1 cellular context compared by ENCODE assay signal in the genomic region with DNA sequence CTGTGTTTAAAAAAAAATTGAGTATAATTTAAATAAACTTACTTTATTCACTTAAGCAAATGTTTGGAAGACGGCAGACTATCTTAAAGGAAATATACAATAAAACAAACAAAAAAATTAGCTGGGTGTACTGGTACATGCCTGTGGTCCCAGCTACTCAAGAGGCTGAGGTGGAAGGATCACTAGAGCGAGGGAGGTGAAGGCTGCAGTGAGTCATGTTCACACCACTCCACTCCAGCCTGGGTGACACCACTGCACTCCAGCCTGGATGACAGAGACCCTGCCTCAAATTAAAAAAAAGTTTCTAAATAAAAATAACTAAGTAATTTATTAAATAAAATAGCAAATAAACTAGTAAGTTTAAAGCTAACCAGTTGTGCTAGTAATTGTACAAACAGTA.
TF ChIP-seq lines count a peak whose summit lies in the region.

No MANE protein-coding gene starts in this region.

TF ChIP-seq in SK-N-SH, 30 proteins besides CTCF, POLR2A, EP300 and RAD21 (continued from another document):
- TF ChIP-seq POLR2AphosphoS5 (IDR thresholded peaks at IDR 0.05; ENCODE audit: low read depth, low read length) (no peak), GABPA (IDR thresholded peaks at IDR 0.05; ENCODE audit: low read depth) (no peak)
- TF ChIP-seq, protein P1, sequence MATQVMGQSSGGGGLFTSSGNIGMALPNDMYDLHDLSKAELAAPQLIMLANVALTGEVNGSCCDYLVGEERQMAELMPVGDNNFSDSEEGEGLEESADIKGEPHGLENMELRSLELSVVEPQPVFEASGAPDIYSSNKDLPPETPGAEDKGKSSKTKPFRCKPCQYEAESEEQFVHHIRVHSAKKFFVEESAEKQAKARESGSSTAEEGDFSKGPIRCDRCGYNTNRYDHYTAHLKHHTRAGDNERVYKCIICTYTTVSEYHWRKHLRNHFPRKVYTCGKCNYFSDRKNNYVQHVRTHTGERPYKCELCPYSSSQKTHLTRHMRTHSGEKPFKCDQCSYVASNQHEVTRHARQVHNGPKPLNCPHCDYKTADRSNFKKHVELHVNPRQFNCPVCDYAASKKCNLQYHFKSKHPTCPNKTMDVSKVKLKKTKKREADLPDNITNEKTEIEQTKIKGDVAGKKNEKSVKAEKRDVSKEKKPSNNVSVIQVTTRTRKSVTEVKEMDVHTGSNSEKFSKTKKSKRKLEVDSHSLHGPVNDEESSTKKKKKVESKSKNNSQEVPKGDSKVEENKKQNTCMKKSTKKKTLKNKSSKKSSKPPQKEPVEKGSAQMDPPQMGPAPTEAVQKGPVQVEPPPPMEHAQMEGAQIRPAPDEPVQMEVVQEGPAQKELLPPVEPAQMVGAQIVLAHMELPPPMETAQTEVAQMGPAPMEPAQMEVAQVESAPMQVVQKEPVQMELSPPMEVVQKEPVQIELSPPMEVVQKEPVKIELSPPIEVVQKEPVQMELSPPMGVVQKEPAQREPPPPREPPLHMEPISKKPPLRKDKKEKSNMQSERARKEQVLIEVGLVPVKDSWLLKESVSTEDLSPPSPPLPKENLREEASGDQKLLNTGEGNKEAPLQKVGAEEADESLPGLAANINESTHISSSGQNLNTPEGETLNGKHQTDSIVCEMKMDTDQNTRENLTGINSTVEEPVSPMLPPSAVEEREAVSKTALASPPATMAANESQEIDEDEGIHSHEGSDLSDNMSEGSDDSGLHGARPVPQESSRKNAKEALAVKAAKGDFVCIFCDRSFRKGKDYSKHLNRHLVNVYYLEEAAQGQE (IDR thresholded peaks at IDR 0.05; ENCODE audit: low read depth, low read length): no peak
